In genomic region chr13:109072505-109072904, GRCh38 we compare ENCODE assay signal across 29 cellular contexts.
"Had no signal": no experiment of that assay in that cellular context is flagged by ENCODE, and none has a peak within 500 bp of the region (broad histone marks: within the 10 kb centered on the region; RNA-seq: fewer than 3 reads in every experiment).

No MANE protein-coding gene starts in this region.

- H3K27me3 Mint-ChIP-seq: dendritic cell treated with granulocyte-macrophage colony-stimulating factor and Interleukin-4, amounts not matched to agents 40 ng/mL and 50 ng/mL, for 4 days; effector memory CD8-positive, alpha-beta T cell had no signal

- H3K4me1 ChIP-seq: colonic mucosa, esophagus muscularis mucosa, esophagus squamous epithelium, foreskin keratinocyte, gastrocnemius medialis, gastroesophageal sphincter, heart left ventricle, heart right ventricle had no signal

- ATAC-seq: effector memory CD8-positive, alpha-beta T cell; esophagus mucosa; foreskin keratinocyte; gastrocnemius medialis; gastroesophageal sphincter; heart left ventricle; heart right ventricle had no signal

- H3K4me3 ChIP-seq: colonic mucosa, coronary artery, dorsolateral prefrontal cortex, esophagus muscularis mucosa, esophagus squamous epithelium, gastrocnemius medialis, gastroesophageal sphincter, heart left ventricle, heart right ventricle had no signal

- H3K36me3 ChIP-seq: colonic mucosa, esophagus muscularis mucosa, esophagus squamous epithelium, gastrocnemius medialis, gastroesophageal sphincter, heart left ventricle, heart right ventricle had no signal

- H3K9me3 ChIP-seq: colonic mucosa, esophagus muscularis mucosa, esophagus squamous epithelium, gastrocnemius medialis, gastroesophageal sphincter had no signal

- H3K27ac ChIP-seq: colonic mucosa, coronary artery, dorsolateral prefrontal cortex, epithelial cell of prostate, esophagus muscularis mucosa, esophagus squamous epithelium, foreskin keratinocyte, gastrocnemius medialis, gastroesophageal sphincter, heart left ventricle, heart right ventricle had no signal

- DNase-seq: colonic mucosa; cortex of kidney; dermis blood vessel endothelial cell; dorsolateral prefrontal cortex; effector CD4-positive, alpha-beta T cell; effector CD8-positive, alpha-beta T cell; effector memory CD4-positive, alpha-beta T cell; effector memory CD8-positive, alpha-beta T cell; endodermal cell; erythroblast; esophagus squamous epithelium; foreskin fibroblast; foreskin keratinocyte; foreskin melanocyte; gastrocnemius medialis; glutamatergic neuron; head of caudate nucleus; heart left ventricle; heart right ventricle had no signal

- H3K9me3 Mint-ChIP-seq: dendritic cell treated with granulocyte-macrophage colony-stimulating factor and Interleukin-4, amounts not matched to agents 40 ng/mL and 50 ng/mL, for 4 days; effector memory CD8-positive, alpha-beta T cell had no signal

- FAIRE-seq: colon, endometrium, endothelial cell of umbilical vein, frontal cortex had no signal

- H3K27me3 ChIP-seq: colonic mucosa, dorsolateral prefrontal cortex, esophagus muscularis mucosa, esophagus squamous epithelium, gastrocnemius medialis, gastroesophageal sphincter, heart left ventricle, heart right ventricle had no signal

- H3K27ac Mint-ChIP-seq: dendritic cell treated with granulocyte-macrophage colony-stimulating factor and Interleukin-4, amounts not matched to agents 40 ng/mL and 50 ng/mL, for 4 days; effector memory CD8-positive, alpha-beta T cell; endodermal cell had no signal

- H3K4me3 Mint-ChIP-seq: dendritic cell treated with granulocyte-macrophage colony-stimulating factor and Interleukin-4, amounts not matched to agents 40 ng/mL and 50 ng/mL, for 4 days; effector memory CD8-positive, alpha-beta T cell; endodermal cell had no signal
